In the genomic region with DNA sequence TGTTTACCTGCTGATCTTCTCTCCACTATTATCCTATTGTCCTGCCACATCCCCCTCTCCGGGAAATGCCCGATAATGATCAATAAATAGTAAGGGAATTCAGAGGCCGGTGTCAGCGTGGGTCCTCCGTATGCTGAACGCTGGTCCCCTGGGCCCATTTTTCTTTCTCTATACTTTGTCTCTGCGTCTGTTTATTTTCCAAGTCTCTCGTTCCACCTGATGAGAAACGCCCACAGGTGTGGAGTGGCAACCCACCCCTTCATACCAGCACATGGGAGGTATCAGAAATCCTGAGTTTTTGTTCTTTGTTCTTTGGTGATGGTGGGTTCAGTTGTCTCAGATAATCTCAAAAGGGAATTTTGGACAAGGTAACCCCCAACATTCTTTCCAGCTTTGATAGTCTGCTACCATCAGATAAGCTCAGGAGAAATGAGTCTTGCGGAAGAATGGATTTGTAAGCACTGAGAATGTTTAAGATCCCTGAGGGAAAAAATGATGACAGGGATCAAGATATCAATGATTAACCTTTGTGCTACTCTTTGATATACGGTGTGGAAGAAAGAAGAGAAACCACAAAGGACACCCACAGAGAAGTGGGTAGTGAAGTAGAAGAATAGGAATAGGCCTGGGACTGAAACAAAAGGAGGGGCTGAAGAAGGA, we compare ENCODE assay signal across 1 cellular context.
TF ChIP-seq lines count a peak whose summit lies in the region.

No MANE protein-coding gene starts in this region.

TF ChIP-seq in HEK293T, 16 proteins besides CTCF, POLR2A, EP300 and RAD21 (continued from another document):
- TF ChIP-seq BHLHE40 (IDR thresholded peaks at IDR 0.05; ENCODE audit: borderline replicate concordance), result no peak
- TF ChIP-seq TARDBP (IDR thresholded peaks at IDR 0.05), result no peak
- TF ChIP-seq FOXA1 (IDR thresholded peaks at IDR 0.05), result no peak
